ENCODE assay signal across 13 cellular contexts in genomic region chr20:32028647-32029372, GRCh38.
DNase-seq lines count a peak whose midpoint lies in the region; ATAC-seq lines count a peak whose summit lies in the region.
"Had no signal": no experiment of that assay in that cellular context is flagged by ENCODE, and none has a peak within 500 bp of the region (broad histone marks: within the 10 kb centered on the region; RNA-seq: fewer than 3 reads in every experiment).

No MANE protein-coding gene starts in this region.

- no peaks in the 10 kb centered on the region for H3K9me3 Mint-ChIP-seq in activated naive CD8-positive, alpha-beta T cell treated with anti-CD3 and anti-CD28 coated beads, Interleukin-2, amount 50 U/mL, for 24 hours
- H3K9me3 Mint-ChIP-seq: activated CD8-positive, alpha-beta T cell treated with anti-CD3 and anti-CD28 coated beads for 36 hours had no signal

- H3K4me1 Mint-ChIP-seq in activated naive CD8-positive, alpha-beta T cell treated with anti-CD3 and anti-CD28 coated beads, Interleukin-2, amount 50 U/mL, for 24 hours = no peaks in the 10 kb centered on the region

- peak; percentile 34 for DNase-seq in activated effector memory CD4-positive, alpha-beta T cell treated with anti-CD3 and anti-CD28 coated beads, Interleukin-2, amount 50 U/mL, for 16 hours
- no peak for DNase-seq in activated effector memory CD4-positive, alpha-beta T cell treated with Interleukin-2 at 50 U/mL for 16 hours
- DNase-seq in OCI-M1 (lab: John Stamatoyannopoulos, UW) (peak; percentile 21), glomerular visceral epithelial cell (ENCODE audit: extremely low spot score) (peak; percentile 22), nucleus accumbens (lab: John Stamatoyannopoulos, UW) (no peak), SIG-M5 (lab: John Stamatoyannopoulos, UW) (no peak)
- no peak for DNase-seq in activated naive CD8-positive, alpha-beta T cell treated with anti-CD3 and anti-CD28 coated beads, Interleukin-2, amount 50 U/mL, for 24 hours
- DNase-seq: activated CD8-positive, alpha-beta T cell treated with anti-CD3 and anti-CD28 coated beads for 36 hours; effector memory CD4-positive, alpha-beta T cell; IMR-90; NK-92 treated with Interleukin-12 subunit alpha and Interleukin-12 subunit beta, amount 100 ng/mL, for 24 hours; stimulated activated CD4-positive, alpha-beta T cell treated with anti-CD3 and anti-CD28 coated beads, Interleukin-15, amount 100 ng/mL, for 24 hours had no signal

- H3K27ac Mint-ChIP-seq in activated naive CD8-positive, alpha-beta T cell treated with anti-CD3 and anti-CD28 coated beads, Interleukin-2, amount 50 U/mL, for 24 hours = no peak overlapping the region
- H3K27ac Mint-ChIP-seq: activated CD8-positive, alpha-beta T cell treated with anti-CD3 and anti-CD28 coated beads for 36 hours had no signal

- H3K36me3 Mint-ChIP-seq in activated naive CD8-positive, alpha-beta T cell treated with anti-CD3 and anti-CD28 coated beads, Interleukin-2, amount 50 U/mL, for 24 hours (ENCODE audit: low read depth) = no peaks in the 10 kb centered on the region

- no peak for ATAC-seq in HG02981 (IDR thresholded peaks at IDR 0.05; ENCODE audit: unreplicated experiment)
- ATAC-seq in activated naive CD8-positive, alpha-beta T cell treated with anti-CD3 and anti-CD28 coated beads, Interleukin-2, amount 50 U/mL, for 24 hours = no peak
- ATAC-seq: activated CD8-positive, alpha-beta T cell treated with anti-CD3 and anti-CD28 coated beads for 36 hours had no signal

- peaks cover 29% of the 10 kb centered on the region for H3K27me3 Mint-ChIP-seq in activated naive CD8-positive, alpha-beta T cell treated with anti-CD3 and anti-CD28 coated beads, Interleukin-2, amount 50 U/mL, for 24 hours

- no peak overlapping the region for H3K4me3 Mint-ChIP-seq in activated naive CD8-positive, alpha-beta T cell treated with anti-CD3 and anti-CD28 coated beads, Interleukin-2, amount 50 U/mL, for 24 hours
- H3K4me3 Mint-ChIP-seq: activated CD8-positive, alpha-beta T cell treated with anti-CD3 and anti-CD28 coated beads for 36 hours had no signal

Comparison
In these comparisons a context has a peak if more than half of its experiments do, and no peak if none do; other contexts are left out.
1. DNase-seq: peak in activated effector memory CD4-positive, alpha-beta T cell treated with anti-CD3 and anti-CD28 coated beads, Interleukin-2, amount 50 U/mL, for 16 hours (single experiment), OCI-M1 (single experiment) and glomerular visceral epithelial cell (single experiment); none in activated effector memory CD4-positive, alpha-beta T cell treated with Interleukin-2 at 50 U/mL for 16 hours (single experiment), nucleus accumbens (0 of 56), SIG-M5 (single experiment) and activated naive CD8-positive, alpha-beta T cell treated with anti-CD3 and anti-CD28 coated beads, Interleukin-2, amount 50 U/mL, for 24 hours (single experiment).